In the genomic region with DNA sequence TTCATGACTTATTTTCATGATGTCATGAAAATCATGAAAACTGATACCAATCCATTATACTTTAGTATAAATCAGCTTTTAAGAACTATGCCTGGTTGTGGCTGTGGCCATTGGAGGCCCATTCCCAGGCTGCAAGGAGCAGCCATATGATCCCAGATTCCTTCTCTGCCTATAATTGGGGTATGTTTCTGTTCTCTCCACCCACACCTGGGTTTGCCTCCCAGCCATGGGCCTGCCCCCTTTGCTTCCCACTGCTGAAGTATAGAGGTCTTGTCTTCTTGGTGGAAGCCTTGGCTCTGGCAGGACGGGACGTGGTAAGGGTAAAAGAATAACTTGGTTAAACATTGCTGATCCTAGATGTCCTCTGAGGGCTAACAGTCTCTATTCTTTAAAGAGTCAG, we compare ENCODE assay signal across 1 cellular context.
TF ChIP-seq lines count a peak whose summit lies in the region.

No MANE protein-coding gene starts in this region.

TF ChIP-seq in endothelial cell of umbilical vein, 7 proteins besides CTCF, POLR2A, EP300 and RAD21:
- TF ChIP-seq EZH2 (IDR thresholded peaks at IDR 0.05; ENCODE audit: borderline replicate concordance, low read depth, low read length, severe bottlenecking), result no peak
- TF ChIP-seq FOS (IDR thresholded peaks at IDR 0.05; ENCODE audit: borderline replicate concordance, insufficient read depth, low read length), result no peak
- no peak for TF ChIP-seq POLR2AphosphoS5 (IDR thresholded peaks at IDR 0.05; ENCODE audit: insufficient read depth, low read depth, low read length)
- TF ChIP-seq MYC (IDR thresholded peaks at IDR 0.05; ENCODE audit: low read depth, low read length), result no peak
- TF ChIP-seq JUN (IDR thresholded peaks at IDR 0.05; ENCODE audit: borderline replicate concordance, insufficient read depth, insufficient read length, low read depth), result no peak
- TF ChIP-seq, protein P1, sequence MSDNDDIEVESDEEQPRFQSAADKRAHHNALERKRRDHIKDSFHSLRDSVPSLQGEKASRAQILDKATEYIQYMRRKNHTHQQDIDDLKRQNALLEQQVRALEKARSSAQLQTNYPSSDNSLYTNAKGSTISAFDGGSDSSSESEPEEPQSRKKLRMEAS (IDR thresholded peaks at IDR 0.05; ENCODE audit: insufficient read depth, insufficient read length), result no peak
- no peak for TF ChIP-seq GATA2 (IDR thresholded peaks at IDR 0.05; ENCODE audit: insufficient read depth, insufficient read length, low read depth, low read length)
TF ChIP-seq in endothelial cell of umbilical vein: peak in this region for 0.
